Comparison of ENCODE assay signal across 8 cellular contexts in the genomic region with DNA sequence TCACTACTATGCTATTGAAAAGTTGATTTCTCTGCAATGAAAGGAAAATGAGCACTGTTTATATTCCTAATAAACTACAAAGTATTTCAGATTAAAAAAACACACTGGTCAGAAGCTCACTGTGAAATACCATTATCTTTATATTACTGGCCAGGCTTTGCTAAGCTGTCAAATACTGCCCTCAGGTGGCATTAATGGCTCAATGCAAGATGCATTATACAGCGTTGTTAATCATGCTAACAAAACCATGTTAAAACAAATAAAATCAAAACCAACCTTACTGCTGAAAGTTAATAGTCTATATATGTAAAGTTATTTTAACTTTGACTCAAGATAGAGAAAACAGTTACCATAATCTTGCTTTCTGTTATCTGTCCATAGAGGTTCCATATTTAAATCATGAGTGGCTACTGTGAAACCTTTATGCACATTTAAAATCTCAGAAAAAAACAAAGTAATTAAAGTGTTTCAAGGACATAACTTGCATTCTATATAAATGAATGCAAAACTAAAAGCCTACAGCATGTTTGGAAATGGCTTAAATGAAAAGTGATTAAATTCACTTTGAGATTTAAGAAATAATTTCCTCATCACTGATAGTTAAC.
DNase-seq lines count a peak whose midpoint lies in the region; ATAC-seq and TF ChIP-seq lines count a peak whose summit lies in the region.

No MANE protein-coding gene starts in this region.

- H3K4ac ChIP-seq in mesendoderm (ENCODE audit: low read depth, low read length) = no peak overlapping the region

- peaks cover 22 to 40% of the 10 kb centered on the region in 2 donors for H3K36me3 Mint-ChIP-seq in CD4-positive, alpha-beta memory T cell
- H3K36me3 Mint-ChIP-seq in activated T-helper 2 cell treated with anti-CD3 and anti-CD28 coated beads, Interferon-gamma antibody, Interleukin-2, Interleukin-4, amounts not matched to agents 10 μg/mL and 5 μg/mL and 100 μg/mL, durations not matched to agents 14 hours and 24 hours and 36 hours (ENCODE audit: low read depth) = peaks cover 8% of the 10 kb centered on the region

- no peaks in the 10 kb centered on the region for H3K27me3 Mint-ChIP-seq in CD4-positive, alpha-beta memory T cell
- H3K27me3 Mint-ChIP-seq in activated T-helper 2 cell treated with anti-CD3 and anti-CD28 coated beads, Interferon-gamma antibody, Interleukin-2, Interleukin-4, amounts not matched to agents 10 μg/mL and 5 μg/mL and 100 μg/mL, durations not matched to agents 14 hours and 24 hours and 36 hours (ENCODE audit: low read depth) = no peaks in the 10 kb centered on the region

- no peak overlapping the region for H2BK5ac ChIP-seq in mesendoderm (ENCODE audit: low read length)

- peak; percentile 67 for TF ChIP-seq CTCF in MM.1S (IDR thresholded peaks at IDR 0.05; ENCODE audit: low read length)

- no peak overlapping the region for H4K8ac ChIP-seq in mesendoderm (ENCODE audit: low read depth, low read length)

- H2BK120ac ChIP-seq in mesendoderm (ENCODE audit: low read depth, low read length) = no peak overlapping the region

- peak; percentile 62 for ATAC-seq in GM18907 (IDR thresholded peaks at IDR 0.05; ENCODE audit: unreplicated experiment)
- ATAC-seq in GM19328 (IDR thresholded peaks at IDR 0.05; ENCODE audit: unreplicated experiment) = no peak

- no peaks in the 10 kb centered on the region for H3K27me3 ChIP-seq in CD4-positive, alpha-beta memory T cell (ENCODE audit: insufficient read depth, low read length)
- H3K27me3 ChIP-seq in MM.1S (replicated peaks; ENCODE audit: insufficient read depth, low read length) (no peaks in the 10 kb centered on the region), mesendoderm (ENCODE audit: insufficient read depth, low read length, poor library complexity) (no peaks in the 10 kb centered on the region)

- H3K9me2 ChIP-seq in MM.1S (replicated peaks; ENCODE audit: insufficient read depth, low read length) = no peaks in the 10 kb centered on the region

- peak; percentile 6 to 43 (median 9) for DNase-seq in CD4-positive, alpha-beta memory T cell
- DNase-seq in MM.1S (peak; percentile 52), RPMI7951 (ENCODE audit: low read depth) (peak; percentile 43), dermis blood vessel endothelial cell (peak; percentile 79), mesendoderm (peak; percentile 47)
- DNase-seq in activated T-helper 2 cell treated with anti-CD3 and anti-CD28 coated beads, Interferon-gamma antibody, Interleukin-2, Interleukin-4, amounts not matched to agents 10 μg/mL and 5 μg/mL and 100 μg/mL, durations not matched to agents 14 hours and 24 hours and 36 hours (ENCODE audit: low spot score) = no peak

- H3K9me3 ChIP-seq in CD4-positive, alpha-beta memory T cell (ENCODE audit: control insufficient read depth in 1 of 2, low read length in 2 of 2) = no peaks in the 10 kb centered on the region
- no peaks in the 10 kb centered on the region for H3K9me3 ChIP-seq in MM.1S (replicated peaks; ENCODE audit: insufficient read depth, low read length)

- no peak overlapping the region for H3K18ac ChIP-seq in mesendoderm (ENCODE audit: low read length)

- WGBS in mesendoderm (ENCODE audit: extremely low coverage, insufficient coverage, low lambda C conversion rate) = no CpG with 5 or more reads among the region's 1 CpG

- H3K36me3 ChIP-seq in CD4-positive, alpha-beta memory T cell (ENCODE audit: insufficient read depth, low read length) = peaks cover 3% of the 10 kb centered on the region
- H3K36me3 ChIP-seq in MM.1S (replicated peaks; ENCODE audit: insufficient read depth, low read length) (no peaks in the 10 kb centered on the region), mesendoderm (ENCODE audit: control insufficient read depth, insufficient read depth, low read length) (no peaks in the 10 kb centered on the region)

- H2AFZ ChIP-seq in MM.1S (ENCODE audit: low read length) = no peak overlapping the region

- no peaks in the 10 kb centered on the region for H3K79me1 ChIP-seq in mesendoderm (ENCODE audit: low read length)

- no peak overlapping the region for H4K5ac ChIP-seq in mesendoderm (ENCODE audit: low read length)

- peaks cover 0 to 5% (median 4%) of the 10 kb centered on the region in 4 donors for H3K4me1 Mint-ChIP-seq in CD4-positive, alpha-beta memory T cell
- H3K4me1 Mint-ChIP-seq in activated T-helper 2 cell treated with anti-CD3 and anti-CD28 coated beads, Interferon-gamma antibody, Interleukin-2, Interleukin-4, amounts not matched to agents 10 μg/mL and 5 μg/mL and 100 μg/mL, durations not matched to agents 14 hours and 24 hours and 36 hours (ENCODE audit: low read depth) = peaks cover 23% of the 10 kb centered on the region

- H3K4me2 ChIP-seq in MM.1S (ENCODE audit: low read depth, low read length) (no peak overlapping the region), mesendoderm (ENCODE audit: low read length) (no peak overlapping the region)

- H3K9me3 Mint-ChIP-seq in CD4-positive, alpha-beta memory T cell = no peaks in the 10 kb centered on the region
- no peaks in the 10 kb centered on the region for H3K9me3 Mint-ChIP-seq in activated T-helper 2 cell treated with anti-CD3 and anti-CD28 coated beads, Interferon-gamma antibody, Interleukin-2, Interleukin-4, amounts not matched to agents 10 μg/mL and 5 μg/mL and 100 μg/mL, durations not matched to agents 14 hours and 24 hours and 36 hours

- H3K9ac ChIP-seq in MM.1S (ENCODE audit: low read length) (no peak overlapping the region), mesendoderm (ENCODE audit: low read length) (no peak overlapping the region)

- no peak overlapping the region for H3K56ac ChIP-seq in mesendoderm (ENCODE audit: low read length)

- no peaks in the 10 kb centered on the region for H3K4me1 ChIP-seq in CD4-positive, alpha-beta memory T cell (ENCODE audit: insufficient read depth, low read length)
- H3K4me1 ChIP-seq in MM.1S (ENCODE audit: low read length) (peaks cover 7% of the 10 kb centered on the region; the same call in 1 of the 2 replicates), mesendoderm (ENCODE audit: control insufficient read depth, low read depth, low read length) (no peaks in the 10 kb centered on the region)

- H3K4me3 Mint-ChIP-seq in CD4-positive, alpha-beta memory T cell = no peak overlapping the region
- H3K4me3 Mint-ChIP-seq in activated T-helper 2 cell treated with anti-CD3 and anti-CD28 coated beads, Interferon-gamma antibody, Interleukin-2, Interleukin-4, amounts not matched to agents 10 μg/mL and 5 μg/mL and 100 μg/mL, durations not matched to agents 14 hours and 24 hours and 36 hours (ENCODE audit: low read depth) = no peak overlapping the region

- H3K27ac ChIP-seq in CD4-positive, alpha-beta memory T cell (ENCODE audit: low read depth, low read length) = no peak overlapping the region
- H3K27ac ChIP-seq in MM.1S (ENCODE audit: low read length) (no peak overlapping the region), mesendoderm (ENCODE audit: low read depth, low read length) (no peak overlapping the region)

- CTCF ChIA-PET in CD4-positive, alpha-beta memory T cell (lab: Charles Lee; ENCODE audit: partially characterized antibody) = interaction anchor here (0.7 kb wide), 1 partner anchor 21 kb away, joined by 3 read pairs; no protein-coding TSS in a partner anchor

- H2AK5ac ChIP-seq in mesendoderm (ENCODE audit: low read length) = no peak overlapping the region

- intact Hi-C loops in CD4-positive, alpha-beta memory T cell (cut with micrococcal nuclease) = loop anchor here (5.0 kb wide), 1 partner anchor 125 kb away; no protein-coding TSS in a partner anchor
- intact Hi-C loops in activated T-helper 2 cell treated with anti-CD3 and anti-CD28 coated beads, Interferon-gamma antibody, Interleukin-2, Interleukin-4, amounts not matched to agents 10 μg/mL and 5 μg/mL and 100 μg/mL, durations not matched to agents 14 hours and 24 hours and 36 hours (cut with micrococcal nuclease) = loop anchor here (2.0 to 5.0 kb wide), 4 partner anchors 155 to 545 kb away; a partner anchor contains a TSS

- H3K27ac Mint-ChIP-seq in CD4-positive, alpha-beta memory T cell = no peak overlapping the region
- no peak overlapping the region for H3K27ac Mint-ChIP-seq in activated T-helper 2 cell treated with anti-CD3 and anti-CD28 coated beads, Interferon-gamma antibody, Interleukin-2, Interleukin-4, amounts not matched to agents 10 μg/mL and 5 μg/mL and 100 μg/mL, durations not matched to agents 14 hours and 24 hours and 36 hours

- H2BK15ac ChIP-seq in mesendoderm (replicated peaks; ENCODE audit: low read depth) = no peak overlapping the region

- H3K23ac ChIP-seq in mesendoderm (ENCODE audit: low read length) = no peak overlapping the region

- no peak overlapping the region for H3K4me3 ChIP-seq in CD4-positive, alpha-beta memory T cell (ENCODE audit: low read length in 2 of 2)
- H3K4me3 ChIP-seq in MM.1S (ENCODE audit: low read length) (no peak overlapping the region), mesendoderm (ENCODE audit: low read length) (no peak overlapping the region)

- H3F3A ChIP-seq in MM.1S (ENCODE audit: insufficient read depth, low read length) = no peaks in the 10 kb centered on the region

- POLR2A ChIA-PET in CD4-positive, alpha-beta memory T cell (lab: Charles Lee; ENCODE audit: partially characterized antibody) = no interaction called here

- H4K20me1 ChIP-seq in MM.1S (ENCODE audit: insufficient read depth, low read length) = no peaks in the 10 kb centered on the region

- H3K79me2 ChIP-seq in MM.1S (ENCODE audit: low read length) (no peaks in the 10 kb centered on the region), mesendoderm (ENCODE audit: control insufficient read depth, insufficient read depth, low read length) (no peaks in the 10 kb centered on the region)
